ENCODE assay signal across 20 cellular contexts in the genomic region with DNA sequence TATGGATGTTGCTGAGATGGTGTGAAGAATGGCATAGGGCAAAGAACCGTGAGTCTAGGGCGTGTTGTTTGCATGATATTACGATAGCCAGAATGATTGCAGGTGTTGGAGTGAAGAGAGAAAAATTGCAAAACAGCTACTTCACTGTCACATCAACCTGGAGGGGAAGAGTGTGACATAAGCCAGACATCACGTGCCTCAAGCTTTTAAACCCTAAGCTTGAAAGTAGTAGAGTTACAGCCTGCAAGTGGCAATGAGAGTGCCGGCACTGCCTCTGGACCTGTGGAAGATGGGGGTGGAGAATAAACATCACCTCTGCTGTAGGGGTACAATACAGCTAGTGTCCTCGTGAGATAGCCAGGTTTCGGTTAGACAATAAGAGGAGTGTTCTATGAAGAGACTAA.
"Had no signal": no experiment of that assay in that cellular context is flagged by ENCODE, and none has a peak within 500 bp of the region (broad histone marks: within the 10 kb centered on the region; RNA-seq: fewer than 3 reads in every experiment).

No MANE protein-coding gene starts in this region.

- H3K36me3 ChIP-seq: pancreas, spleen had no signal

- H3K4me3 ChIP-seq: pancreas, spleen had no signal

- H3K27me3 ChIP-seq: pancreas, spleen had no signal

- H3K9me3 ChIP-seq: pancreas had no signal

- FAIRE-seq: frontal cortex, pancreas had no signal

- DNase-seq: activated CD4-positive, alpha-beta T cell treated with anti-CD3 and anti-CD28 coated beads, Interleukin-2, amount 50 U/mL, for 1 hour; activated CD4-positive, CD25-positive, alpha-beta regulatory T cell treated with anti-CD3 and anti-CD28 coated beads, Interleukin-2, amount 50 U/mL, for 72 hours; activated CD8-positive, alpha-beta memory T cell treated with anti-CD3 and anti-CD28 coated beads, Interleukin-2, amount 50 U/mL, for 48 hours; activated effector memory CD4-positive, alpha-beta T cell treated with Interleukin-2 at 50 U/mL for 16 hours; activated naive CD4-positive, alpha-beta T cell treated with anti-CD3 and anti-CD28 coated beads, Interleukin-2, amount 10 ng/mL, durations not matched to agents 7 days and 5 days; activated naive CD8-positive, alpha-beta T cell treated with anti-CD3 and anti-CD28 coated beads, Interleukin-2, amount 50 U/mL, for 24 hours; activated T-cell treated with anti-CD3 and anti-CD28 coated beads, Interleukin-2, amount 50 U/mL, for 48 hours; anterior cingulate cortex; cortex of kidney; effector CD4-positive, alpha-beta T cell; head of caudate nucleus; mesendoderm; naive thymus-derived CD8-positive, alpha-beta T cell; pancreas; spleen; stimulated activated CD4-positive, alpha-beta T cell treated with anti-CD3 and anti-CD28 coated beads, Interleukin-4, amount 100 ng/mL, for 4 hours; T-helper 2 cell had no signal

- H3K4me1 ChIP-seq: pancreas had no signal

- ATAC-seq: sciatic nerve had no signal

- H3K27ac ChIP-seq: pancreas, VCaP had no signal
